In genomic region chr1:208179850-208180416, GRCh38 we compare ENCODE assay signal across 1 cellular context.
TF ChIP-seq lines count a peak whose summit lies in the region.

No MANE protein-coding gene starts in this region.

TF ChIP-seq in K562, 482 proteins besides CTCF, POLR2A, EP300 and RAD21 (continued from another document):
- TF ChIP-seq MNT (conservative IDR thresholded peaks at IDR 0.05), result peak; percentile 25 to 45; a peak in 1 of 4 replicates
